ENCODE assay signal across 15 cellular contexts in the genomic region with DNA sequence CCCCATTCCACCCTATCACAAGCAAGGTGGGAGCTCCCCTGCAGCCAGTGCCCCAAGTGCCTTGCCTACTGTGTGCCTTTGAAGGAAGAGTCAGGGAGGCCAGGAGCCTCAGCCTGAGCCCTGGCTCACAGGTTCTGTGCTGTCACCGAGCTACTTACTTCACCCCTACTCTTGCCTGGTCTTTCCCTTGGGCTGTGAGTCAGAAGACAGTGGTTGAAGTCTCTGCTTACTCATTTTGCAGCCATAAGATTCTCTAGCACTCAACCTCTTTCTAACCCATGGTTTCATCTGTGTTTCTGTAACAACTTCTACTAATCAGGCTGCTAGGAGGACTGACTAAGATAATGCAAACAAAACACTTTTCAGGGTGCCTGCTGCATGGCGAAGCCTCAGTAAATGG.
DNase-seq lines count a peak whose midpoint lies in the region; ATAC-seq and TF ChIP-seq lines count a peak whose summit lies in the region.
"Had no signal": no experiment of that assay in that cellular context is flagged by ENCODE, and none has a peak within 500 bp of the region (broad histone marks: within the 10 kb centered on the region; RNA-seq: fewer than 3 reads in every experiment).

No MANE protein-coding gene starts in this region.

- peak; percentile 43 for ATAC-seq in stimulated activated naive CD8-positive, alpha-beta T cell treated with anti-CD3 and anti-CD28 coated beads, Interleukin-15, amount 100 ng/mL, for 72 hours
- ATAC-seq in GM21786 (IDR thresholded peaks at IDR 0.05; ENCODE audit: unreplicated experiment): no peak
- no peak for ATAC-seq in HG02938 (IDR thresholded peaks at IDR 0.05; ENCODE audit: unreplicated experiment)
- ATAC-seq: GM23338 had no signal

- TF ChIP-seq CTCF in MCF 10A (IDR thresholded peaks at IDR 0.05; ENCODE audit: unreplicated experiment) (no peak), breast epithelium (IDR thresholded peaks at IDR 0.05) (no peak), fibroblast of pulmonary artery (IDR thresholded peaks at IDR 0.05; ENCODE audit: low read length, missing control alignments) (no peak)

- H3K36me3 Mint-ChIP-seq in MCF 10A (ENCODE audit: insufficient read depth, unreplicated experiment): no peaks in the 10 kb centered on the region
- H3K36me3 Mint-ChIP-seq: CD8-positive, alpha-beta memory T cell had no signal

- intact Hi-C loops in MCF 10A (cut with micrococcal nuclease): no loop called here
- intact Hi-C loops in breast epithelium (cut with DNase I; ENCODE audit: low total_unique reads): no loop called here

- peak; percentile 21 for DNase-seq in MCF 10A (ENCODE audit: unreplicated experiment)
- no peak for DNase-seq in breast epithelium (ENCODE audit: low spot score in 2 of 2)
- DNase-seq in RPMI7951 (ENCODE audit: low read depth): peak; percentile 5
- peak; percentile 35 for DNase-seq in fibroblast of pulmonary artery (ENCODE audit: low read depth)
- DNase-seq in stimulated activated naive CD8-positive, alpha-beta T cell treated with anti-CD3 and anti-CD28 coated beads, Interleukin-15, amount 100 ng/mL, for 72 hours: no peak
- no peak for DNase-seq in NCI-H1694 treated with DMSO at 0.1 percent for 48 hours (lab: John Stamatoyannopoulos, UW)
- DNase-seq: activated CD4-positive, alpha-beta T cell treated with anti-CD3 and anti-CD28 coated beads, Interleukin-2, amount 50 U/mL, for 1 hour; CD8-positive, alpha-beta memory T cell; NCI-H1436 treated with DMSO at 0.1 percent for 48 hours; NCI-H748 treated with DMSO at 0.1 percent for 48 hours; stomach had no signal

- TF ChIP-seq POLR2A in breast epithelium (IDR thresholded peaks at IDR 0.05): no peak

- BruUV-seq in MCF 10A (replicated peaks; lab: Mats Ljungman, UMichigan): no TSS peak

- CTCF ChIA-PET in MCF 10A (lab: Yijun Ruan, JAX): no interaction called here

- no peak overlapping the region for H3K27ac ChIP-seq in breast epithelium
- H3K27ac ChIP-seq: stomach had no signal

- H3K4me3 Mint-ChIP-seq in MCF 10A (ENCODE audit: unreplicated experiment): no peak overlapping the region
- no peak overlapping the region for H3K4me3 Mint-ChIP-seq in stimulated activated naive CD8-positive, alpha-beta T cell treated with anti-CD3 and anti-CD28 coated beads, Interleukin-15, amount 100 ng/mL, for 72 hours
- H3K4me3 Mint-ChIP-seq: CD8-positive, alpha-beta memory T cell; GM23338 had no signal

- H3K4me1 Mint-ChIP-seq in MCF 10A (ENCODE audit: insufficient read depth, unreplicated experiment): no peaks in the 10 kb centered on the region
- no peaks in the 10 kb centered on the region for H3K4me1 Mint-ChIP-seq in stimulated activated naive CD8-positive, alpha-beta T cell treated with anti-CD3 and anti-CD28 coated beads, Interleukin-15, amount 100 ng/mL, for 72 hours
- H3K4me1 Mint-ChIP-seq: CD8-positive, alpha-beta memory T cell had no signal

- no peak overlapping the region for H3K4me3 ChIP-seq in breast epithelium
- H3K4me3 ChIP-seq in fibroblast of pulmonary artery (replicated peaks; ENCODE audit: low read depth, low read length): no peak overlapping the region
- H3K4me3 ChIP-seq: GM23338, stomach had no signal

- H3K9me3 Mint-ChIP-seq in MCF 10A (ENCODE audit: unreplicated experiment): no peaks in the 10 kb centered on the region
- H3K9me3 Mint-ChIP-seq in stimulated activated naive CD8-positive, alpha-beta T cell treated with anti-CD3 and anti-CD28 coated beads, Interleukin-15, amount 100 ng/mL, for 72 hours: peaks cover 0 to 6% of the 10 kb centered on the region in 2 donors
- H3K9me3 Mint-ChIP-seq: CD8-positive, alpha-beta memory T cell; GM23338 had no signal

- no peak overlapping the region for H3K27ac Mint-ChIP-seq in MCF 10A (ENCODE audit: low read depth, unreplicated experiment)
- no peak overlapping the region for H3K27ac Mint-ChIP-seq in stimulated activated naive CD8-positive, alpha-beta T cell treated with anti-CD3 and anti-CD28 coated beads, Interleukin-15, amount 100 ng/mL, for 72 hours
- H3K27ac Mint-ChIP-seq: CD8-positive, alpha-beta memory T cell; GM23338; progenitor cell of endocrine pancreas had no signal

- no peaks in the 10 kb centered on the region for H3K27me3 Mint-ChIP-seq in MCF 10A (ENCODE audit: insufficient read depth, unreplicated experiment)
- peaks cover 19% of the 10 kb centered on the region for H3K27me3 Mint-ChIP-seq in stimulated activated naive CD8-positive, alpha-beta T cell treated with anti-CD3 and anti-CD28 coated beads, Interleukin-15, amount 100 ng/mL, for 72 hours

- no peaks in the 10 kb centered on the region for H3K4me1 ChIP-seq in breast epithelium

- POLR2A ChIA-PET in MCF 10A (lab: Yijun Ruan, JAX): no interaction called here

- no peaks in the 10 kb centered on the region for H3K9me3 ChIP-seq in breast epithelium
- H3K9me3 ChIP-seq: stomach had no signal

- H3K36me3 ChIP-seq in breast epithelium: no peaks in the 10 kb centered on the region
- H3K36me3 ChIP-seq: stomach had no signal

- no peaks in the 10 kb centered on the region for H3K27me3 ChIP-seq in breast epithelium
- H3K27me3 ChIP-seq: stomach had no signal

Comparison
In these comparisons a context has a peak if more than half of its experiments do, and no peak if none do; other contexts are left out.
1. DNase-seq: peak in MCF 10A (single experiment), RPMI7951 (single experiment) and fibroblast of pulmonary artery (single experiment); none in breast epithelium (0 of 2), stimulated activated naive CD8-positive, alpha-beta T cell treated with anti-CD3 and anti-CD28 coated beads, Interleukin-15, amount 100 ng/mL, for 72 hours (0 of 2) and NCI-H1694 treated with DMSO at 0.1 percent for 48 hours (single experiment).